In the genomic region with DNA sequence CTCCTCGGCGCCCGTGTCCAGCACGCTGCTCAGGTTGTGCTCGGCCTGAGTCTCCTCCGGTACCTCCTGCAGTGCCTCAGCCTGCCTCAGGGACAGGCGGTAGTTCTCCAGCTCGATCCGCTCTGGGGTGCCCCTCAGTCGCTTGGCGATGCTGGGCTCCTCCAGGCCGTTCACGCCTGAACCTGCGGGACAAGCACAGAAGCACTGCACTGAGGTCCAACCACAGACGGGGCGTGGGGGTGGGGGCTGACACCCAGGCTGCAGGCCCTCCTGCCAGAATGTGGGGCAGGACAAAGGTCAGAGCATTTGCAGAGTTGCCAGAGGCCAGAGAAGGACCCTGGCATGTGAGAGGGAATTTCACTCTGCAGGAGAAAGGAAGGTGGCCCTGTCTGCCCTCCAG, we compare ENCODE assay signal across 18 cellular contexts.
DNase-seq lines count a peak whose midpoint lies in the region; ATAC-seq and TF ChIP-seq lines count a peak whose summit lies in the region.
"Had no signal": no experiment of that assay in that cellular context is flagged by ENCODE, and none has a peak within 500 bp of the region (broad histone marks: within the 10 kb centered on the region; RNA-seq: fewer than 3 reads in every experiment).

No MANE protein-coding gene starts in this region.

- peak overlapping the region in 1 of 2 donors; percentile 33 for H3K9ac ChIP-seq in duodenal mucosa (ENCODE audit: low read depth in 1 of 2, low read length in 2 of 2)
- H3K9ac ChIP-seq in mucosa of stomach (ENCODE audit: low read length), result peak overlapping the region; percentile 18

- intact Hi-C loops in heart left ventricle (cut with DNase I), result no loop called here
- intact Hi-C loops in left cardiac atrium (cut with DNase I), result no loop called here

- H3K27me3 ChIP-seq in heart left ventricle, result no peaks in the 10 kb centered on the region
- no peaks in the 10 kb centered on the region for H3K27me3 ChIP-seq in duodenal mucosa (ENCODE audit: control insufficient read depth in 1 of 2, insufficient read depth in 2 of 2, low read length in 2 of 2)
- H3K27me3 ChIP-seq in mucosa of stomach (ENCODE audit: control insufficient read depth, insufficient read depth, low read length), result no peaks in the 10 kb centered on the region
- no peaks in the 10 kb centered on the region for H3K27me3 ChIP-seq in tibial nerve

- 89 to 92% (median 92%) methylated on average over 9 to 16 of the region's 16 CpGs for WGBS in heart left ventricle, 4 donors
- 68 to 78% methylated on average over 11 to 16 of the region's 16 CpGs for whole genome bisulfite sequencing in tibial nerve, 2 donors

- ATAC-seq in heart left ventricle (no peak), left cardiac atrium (no peak), GM19351 (IDR thresholded peaks at IDR 0.05; ENCODE audit: unreplicated experiment) (no peak)
- ATAC-seq: GM23338, K562, WTC11 had no signal

- TF ChIP-seq POLR2A in heart left ventricle (IDR thresholded peaks at IDR 0.05), result no peak
- no peak for TF ChIP-seq POLR2A in tibial nerve (IDR thresholded peaks at IDR 0.05)

- H3K4me1 ChIP-seq in heart left ventricle, result peaks cover 0 to 50% (median 26%) of the 10 kb centered on the region in 12 donors
- peaks cover 12 to 14% of the 10 kb centered on the region in 2 donors for H3K4me1 ChIP-seq in duodenal mucosa (ENCODE audit: control insufficient read depth in 1 of 2, insufficient read depth in 2 of 2, low read length in 2 of 2)
- peaks cover 14% of the 10 kb centered on the region for H3K4me1 ChIP-seq in mucosa of stomach (ENCODE audit: control insufficient read depth, insufficient read depth, low read length)
- peaks cover 0 to 57% (median 15%) of the 10 kb centered on the region in 4 donors for H3K4me1 ChIP-seq in tibial nerve

- H3K27ac ChIP-seq in heart left ventricle (peak overlapping the region in 9 of 12 donors; percentile 21 to 83 (median 46)), duodenal mucosa (ENCODE audit: low read depth, low read length) (no peak overlapping the region), tibial nerve (peak overlapping the region in 3 of 4 donors; percentile 57 to 79 (median 75))
- H3K27ac ChIP-seq: SK-N-MC had no signal

- no peak overlapping the region for H3K4me3 ChIP-seq in heart left ventricle
- H3K4me3 ChIP-seq in duodenal mucosa (ENCODE audit: low read depth in 1 of 2, low read length in 2 of 2), result peak overlapping the region; percentile 49 to 50
- H3K4me3 ChIP-seq in mucosa of stomach (ENCODE audit: low read length), result no peak overlapping the region
- peak overlapping the region in 1 of 4 donors; percentile 0 for H3K4me3 ChIP-seq in tibial nerve
- H3K4me3 ChIP-seq: GM23338, K562, SK-N-MC had no signal

- H3K36me3 ChIP-seq in heart left ventricle (peaks cover 0 to 53% (median 31%) of the 10 kb centered on the region in 9 donors), duodenal mucosa (ENCODE audit: control insufficient read depth in 1 of 2, insufficient read depth in 2 of 2, low read length in 2 of 2) (peaks cover 11 to 34% of the 10 kb centered on the region in 2 donors), mucosa of stomach (ENCODE audit: control insufficient read depth, insufficient read depth, low read length) (no peaks in the 10 kb centered on the region), tibial nerve (peaks cover 0 to 60% (median 0%) of the 10 kb centered on the region in 3 donors)

- H3K9me3 ChIP-seq in heart left ventricle (no peaks in the 10 kb centered on the region), duodenal mucosa (ENCODE audit: control insufficient read depth in 1 of 2, low read length in 2 of 2) (no peaks in the 10 kb centered on the region), mucosa of stomach (ENCODE audit: control insufficient read depth, low read length) (no peaks in the 10 kb centered on the region), tibial nerve (no peaks in the 10 kb centered on the region)

- TF ChIP-seq CTCF in heart left ventricle (IDR thresholded peaks at IDR 0.05), result no peak
- TF ChIP-seq CTCF in tibial nerve (IDR thresholded peaks at IDR 0.05), result no peak

- no peak for TF ChIP-seq EP300 in tibial nerve (IDR thresholded peaks at IDR 0.05)

- peak in 1 of 5 donors; percentile 18 for DNase-seq in heart left ventricle
- DNase-seq in left cardiac atrium, result no peak
- no peak for DNase-seq in tibial nerve (ENCODE audit: low spot score in 2 of 2)
- no peak for DNase-seq in medulla oblongata (ENCODE audit: extremely low spot score)
- DNase-seq in NCI-H2196 (lab: John Stamatoyannopoulos, UW; ENCODE audit: unreplicated experiment), result no peak
- DNase-seq: DMS 273 treated with DMSO at 0.1 percent for 48 hours, foreskin fibroblast, GDM1, hippocampal formation, NCI-H1930, NCI-H446 had no signal

Comparison
In these comparisons a context has a peak if more than half of its experiments do, and no peak if none do; other contexts are left out.
1. H3K4me3 ChIP-seq: peak in duodenal mucosa (2 of 2); none in heart left ventricle (0 of 12) and mucosa of stomach (single experiment).